Comparison of ENCODE assay signal across 27 cellular contexts in the genomic region with DNA sequence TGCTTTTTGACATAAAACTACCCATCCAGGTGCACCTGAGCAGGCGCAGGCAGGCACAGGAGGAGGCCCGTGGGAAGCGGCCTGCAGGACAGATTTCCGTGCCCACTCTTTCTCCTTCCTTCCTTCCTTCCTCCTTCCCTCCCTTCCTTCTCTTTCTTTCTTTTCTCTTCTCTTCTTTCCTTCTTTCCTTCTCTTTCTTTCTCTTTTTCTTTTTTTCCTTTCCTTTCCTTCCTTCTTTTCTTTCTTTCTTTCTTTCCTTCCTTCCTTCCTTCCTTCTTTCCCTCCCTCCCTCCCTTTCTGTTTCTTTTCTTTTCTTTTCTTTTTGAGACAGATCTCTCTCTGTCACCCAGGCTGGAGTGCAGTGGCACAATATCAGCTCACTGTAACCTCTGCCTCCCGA. TPM values are rescaled to one million over a fixed set of nuclear protein-coding genes. Genes with fewer than 3 reads are reported as not detected.
"Had no signal": no experiment of that assay in that cellular context is flagged by ENCODE, and none has a peak within 500 bp of the region (broad histone marks: within the 10 kb centered on the region; RNA-seq: fewer than 3 reads in every experiment).

No MANE protein-coding gene starts in this region.

- H3K4me1 Mint-ChIP-seq: endodermal cell, mesothelial cell of epicardium had no signal

- H3K27me3 ChIP-seq: colonic mucosa, gastrocnemius medialis had no signal

- H3K27ac Mint-ChIP-seq: dendritic cell treated with granulocyte-macrophage colony-stimulating factor and Interleukin-4, amounts not matched to agents 40 ng/mL and 50 ng/mL, for 4 days; effector memory CD8-positive, alpha-beta T cell; endodermal cell; immature natural killer cell; mesothelial cell of epicardium; naive B cell; naive thymus-derived CD8-positive, alpha-beta T cell had no signal

- H3K4me3 ChIP-seq: colonic mucosa, esophagus squamous epithelium, gastrocnemius medialis, heart right ventricle, left lung, lower lobe of right lung, mucosa of descending colon had no signal

- DNase-seq: colonic mucosa; cortex of kidney; effector CD8-positive, alpha-beta T cell; effector memory CD8-positive, alpha-beta T cell; endodermal cell; erythroblast; esophagus squamous epithelium; foreskin fibroblast; foreskin melanocyte; gastrocnemius medialis; glutamatergic neuron; heart right ventricle; hypothalamus; immature natural killer cell; islet precursor cell; left cardiac atrium; left ventricle myocardium superior; mesenchymal stem cell; naive B cell; naive thymus-derived CD8-positive, alpha-beta T cell had no signal

- H3K9me3 ChIP-seq: colonic mucosa, esophagus squamous epithelium, gastrocnemius medialis, heart right ventricle, left lung, lower lobe of right lung, mucosa of descending colon had no signal

- H3K36me3 Mint-ChIP-seq: immature natural killer cell; mesothelial cell of epicardium; naive B cell; naive thymus-derived CD8-positive, alpha-beta T cell had no signal

- H3K4me3 Mint-ChIP-seq: dendritic cell treated with granulocyte-macrophage colony-stimulating factor and Interleukin-4, amounts not matched to agents 40 ng/mL and 50 ng/mL, for 4 days; effector memory CD8-positive, alpha-beta T cell; endodermal cell; immature natural killer cell; mesothelial cell of epicardium; naive B cell had no signal

- FAIRE-seq: endometrium had no signal

- H3K36me3 ChIP-seq: colonic mucosa, esophagus squamous epithelium, gastrocnemius medialis, heart right ventricle, left lung, lower lobe of right lung had no signal

- H3K9me3 Mint-ChIP-seq: dendritic cell treated with granulocyte-macrophage colony-stimulating factor and Interleukin-4, amounts not matched to agents 40 ng/mL and 50 ng/mL, for 4 days; effector memory CD8-positive, alpha-beta T cell; endodermal cell; immature natural killer cell; mesothelial cell of epicardium; naive thymus-derived CD8-positive, alpha-beta T cell had no signal

- H3K4me1 ChIP-seq: colonic mucosa, gastrocnemius medialis had no signal

- H3K27ac ChIP-seq: colonic mucosa, epithelial cell of prostate, esophagus squamous epithelium, gastrocnemius medialis, heart right ventricle, left lung, lower lobe of right lung had no signal

RNA-seq across cellular contexts. Expression of a gene that starts 21.2 kb away (rescaled TPM):
- polyA plus RNA-seq: immature natural killer cell had no signal
